In the genomic region with DNA sequence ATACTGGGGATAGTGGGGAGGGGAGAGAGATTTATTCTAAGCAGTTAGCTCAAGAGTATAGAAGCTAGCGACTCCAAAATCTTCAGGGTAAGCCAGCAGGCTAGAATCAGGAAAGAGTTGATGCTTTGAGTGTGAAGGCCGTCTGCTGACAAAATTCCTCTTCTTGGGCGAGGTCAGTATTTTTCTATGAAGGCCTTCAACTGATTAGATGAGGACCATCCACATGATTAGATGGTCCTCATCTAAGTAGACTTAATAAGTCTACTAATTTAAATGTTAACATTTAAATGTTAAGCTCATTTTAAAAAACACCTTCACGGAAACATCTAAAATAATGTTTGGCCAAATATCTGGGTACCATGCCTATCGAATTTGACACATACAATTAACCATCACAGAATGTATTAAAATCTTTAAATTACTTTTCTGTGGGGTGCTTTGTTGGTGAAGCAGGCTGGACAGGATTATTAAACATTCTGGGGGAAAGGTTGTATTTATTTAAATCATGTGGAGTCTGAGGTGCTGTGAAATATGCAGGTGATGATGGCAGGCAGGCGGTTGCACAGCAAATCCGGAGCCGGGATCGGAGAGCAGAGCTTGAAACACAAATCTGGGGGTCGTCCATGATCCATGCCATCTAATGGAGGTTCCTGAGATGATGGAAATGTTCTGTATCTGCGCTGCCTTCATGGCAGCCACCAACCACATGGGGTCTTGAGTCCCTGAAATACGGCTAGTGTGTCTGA, we compare ENCODE assay signal across 17 cellular contexts. TPM values are rescaled to one million over a fixed set of nuclear protein-coding genes. Genes with fewer than 3 reads are reported as not detected.
A peak's percentile ranks its signal among the peaks of the same experiment; 100 is the strongest.
DNase-seq lines count a peak whose midpoint lies in the region; ATAC-seq, FAIRE-seq and TF ChIP-seq lines count a peak whose summit lies in the region.
"Had no signal": no experiment of that assay in that cellular context is flagged by ENCODE, and none has a peak within 500 bp of the region (broad histone marks: within the 10 kb centered on the region; RNA-seq: fewer than 3 reads in every experiment).

No MANE protein-coding gene starts in this region.

- FAIRE-seq in HepG2 (lab: Jason Lieb, UNC), result no peak
- no peak for FAIRE-seq in K562 (lab: Jason Lieb, UNC)
- FAIRE-seq: GM12878, GM18507 had no signal

- no peak for TF ChIP-seq POLR2A in HepG2 (IDR thresholded peaks at IDR 0.05; ENCODE audit: insufficient read depth in 1 of 2, low read depth in 2 of 2, low read length in 2 of 2)
- TF ChIP-seq POLR2A in right lobe of liver (IDR thresholded peaks at IDR 0.05), result no peak
- TF ChIP-seq POLR2A in K562 (conservative IDR thresholded peaks at IDR 0.05), result no peak

- intact Hi-C loops in HepG2 (cut with micrococcal nuclease; ENCODE audit: unreplicated experiment), result no loop called here
- intact Hi-C loops in right lobe of liver (cut with DNase I), result no loop called here
- intact Hi-C loops in K562 (cut with micrococcal nuclease), result no loop called here
- intact Hi-C loops in ascending aorta (cut with DNase I), result no loop called here

- in situ Hi-C loops in HepG2 (cut with HindIII; ENCODE audit: extremely low pct_ligation_motif_present, low pct_unique_long_range_greater_than_20kb) (no loop called here), K562 (cut with MboI) (no loop called here)

- H4K20me1 ChIP-seq in HepG2 (ENCODE audit: insufficient read depth, low read length), result no peaks in the 10 kb centered on the region
- H4K20me1 ChIP-seq in K562 (replicated peaks; ENCODE audit: control insufficient read depth, insufficient read depth, low read length), result no peaks in the 10 kb centered on the region
- H4K20me1 ChIP-seq: BLaER1 had no signal

- H3K79me2 ChIP-seq in HepG2 (ENCODE audit: insufficient read depth, low read length), result no peaks in the 10 kb centered on the region
- no peaks in the 10 kb centered on the region for H3K79me2 ChIP-seq in K562 (ENCODE audit: control insufficient read depth, insufficient read depth, low read length)

- CTCF ChIA-PET in HepG2 (lab: Yijun Ruan, JAX; ENCODE audit: low intra/inter-chr PET ratio, low total read pairs) (no interaction called here), K562 (lab: Yijun Ruan, JAX; ENCODE audit: low intra/inter-chr PET ratio) (no interaction called here)

- H3K36me3 ChIP-seq in HepG2 (replicated peaks in 1 of 2; ENCODE audit: control insufficient read depth in 1 of 2, insufficient read depth in 2 of 2, low read length in 2 of 2) (no peaks in the 10 kb centered on the region), right lobe of liver (no peaks in the 10 kb centered on the region), K562 (ENCODE audit: control insufficient read depth, insufficient read depth, low read length) (no peaks in the 10 kb centered on the region), ascending aorta (no peaks in the 10 kb centered on the region)
- H3K36me3 ChIP-seq: BLaER1 had no signal

- H3K9ac ChIP-seq in HepG2 (ENCODE audit: insufficient read depth, low read depth, low read length) (no peak overlapping the region), K562 (ENCODE audit: insufficient read depth in 1 of 2, low read depth in 2 of 2, low read length in 2 of 2) (no peak overlapping the region)
- H3K9ac ChIP-seq: BLaER1 had no signal

- DNase-seq in HepG2 (ENCODE audit: low spot score) (no peak), right lobe of liver (no peak), K562 (ENCODE audit: extremely low read depth in 1 of 4, low spot score in 3 of 4) (no peak), islet precursor cell (peak; percentile 43), ascending aorta (ENCODE audit: low spot score in 2 of 2) (no peak), GF-D8 (lab: John Stamatoyannopoulos, UW) (no peak)
- DNase-seq: 8988T; AML-193; Caco-2; CD8-positive, alpha-beta memory T cell; DMS53; HCEC 1CT had no signal

- H2AFZ ChIP-seq in HepG2 (ENCODE audit: low read length) (no peak overlapping the region), K562 (ENCODE audit: low read depth, low read length) (no peak overlapping the region)

- BruUV-seq in HepG2 (replicated peaks; lab: Mats Ljungman, UMichigan) (no TSS peak), K562 (replicated peaks; lab: Mats Ljungman, UMichigan) (no TSS peak)

- no peaks in the 10 kb centered on the region for H3K9me3 ChIP-seq in HepG2 (ENCODE audit: low read length)
- H3K9me3 ChIP-seq in right lobe of liver, result no peaks in the 10 kb centered on the region
- H3K9me3 ChIP-seq in K562 (replicated peaks; ENCODE audit: control insufficient read depth, insufficient read depth, low read depth, low read length), result no peaks in the 10 kb centered on the region
- no peaks in the 10 kb centered on the region for H3K9me3 ChIP-seq in ascending aorta
- H3K9me3 ChIP-seq: BLaER1, Caco-2 had no signal

- H3K4me2 ChIP-seq in HepG2 (ENCODE audit: low read depth, low read length) (no peak overlapping the region), K562 (ENCODE audit: insufficient read depth, low read length) (no peak overlapping the region)
- H3K4me2 ChIP-seq: BLaER1 had no signal

- no peaks in the 10 kb centered on the region for H3K9me1 ChIP-seq in K562 (ENCODE audit: control insufficient read depth, insufficient read depth, low read length)

- peaks cover 26% of the 10 kb centered on the region for H3K4me1 ChIP-seq in HepG2 (ENCODE audit: insufficient read depth, low read length)
- no peaks in the 10 kb centered on the region for H3K4me1 ChIP-seq in right lobe of liver
- peaks cover 8 to 12% of the 10 kb centered on the region in 2 experiments; a peak in 4 of 5 replicates for H3K4me1 ChIP-seq in K562 (replicated peaks in 1 of 2; ENCODE audit: control insufficient read depth in 2 of 2, insufficient read depth in 2 of 2, low read length in 2 of 2)
- H3K4me1 ChIP-seq in ascending aorta, result no peaks in the 10 kb centered on the region
- H3K4me1 ChIP-seq: BLaER1 had no signal

- TF ChIP-seq EP300 in HepG2 (IDR thresholded peaks at IDR 0.05; ENCODE audit: low read depth in 2 of 2, low read length in 2 of 2) (no peak), HepG2 (CRISPR knock-in tag; IDR thresholded peaks at IDR 0.05; ENCODE audit: borderline replicate concordance) (no peak), K562 (IDR thresholded peaks at IDR 0.05; ENCODE audit: low read length) (no peak)

- H3K27ac ChIP-seq in HepG2 (ENCODE audit: extremely low read length, insufficient read depth, low read length), result no peak overlapping the region
- no peak overlapping the region for H3K27ac ChIP-seq in right lobe of liver
- no peak overlapping the region for H3K27ac ChIP-seq in K562 (ENCODE audit: extremely low read depth, low read depth, low read length)
- no peak overlapping the region for H3K27ac ChIP-seq in ascending aorta
- H3K27ac ChIP-seq: BLaER1 had no signal

- TF ChIP-seq CTCF in HepG2 (CRISPR knock-in tag; IDR thresholded peaks at IDR 0.05) (no peak), right lobe of liver (IDR thresholded peaks at IDR 0.05) (no peak), K562 (IDR thresholded peaks at IDR 0.05 in 2 of 3, conservative IDR thresholded peaks at IDR 0.05 in 1 of 3; ENCODE audit: insufficient read depth in 2 of 3, low read depth in 1 of 3, low read length in 3 of 3) (no peak), ascending aorta (IDR thresholded peaks at IDR 0.05) (no peak)

- 72% methylated on average over 12 of the region's 12 CpGs for WGBS in HepG2 (ENCODE audit: low lambda C conversion rate)
- WGBS in right lobe of liver (ENCODE audit: insufficient coverage, low coverage, low lambda C conversion rate, missing lambda C conversion rate), result 82% methylated on average over 11 of the region's 12 CpGs
- 79% methylated on average over 12 of the region's 12 CpGs for WGBS in K562 (ENCODE audit: insufficient coverage, low coverage, missing lambda C conversion rate)

- H3K27me3 ChIP-seq in HepG2 (ENCODE audit: control insufficient read depth in 1 of 2, insufficient read depth in 2 of 2, low read length in 2 of 2) (no peaks in the 10 kb centered on the region; a peak in 1 of 5 replicates), right lobe of liver (no peaks in the 10 kb centered on the region), K562 (ENCODE audit: control insufficient read depth in 2 of 2, insufficient read depth in 2 of 2, low read length in 2 of 2) (no peaks in the 10 kb centered on the region), ascending aorta (no peaks in the 10 kb centered on the region)
- H3K27me3 ChIP-seq: BLaER1 had no signal

- no peak overlapping the region for H3K4me3 ChIP-seq in HepG2 (replicated peaks in 1 of 3; ENCODE audit: insufficient read depth in 1 of 3, low read depth in 2 of 3, low read length in 3 of 3)
- H3K4me3 ChIP-seq in right lobe of liver, result no peak overlapping the region
- no peak overlapping the region for H3K4me3 ChIP-seq in K562
- H3K4me3 ChIP-seq in ascending aorta, result no peak overlapping the region
- H3K4me3 ChIP-seq: BLaER1, GM12878 had no signal

- TF ChIP-seq RAD21 in HepG2 (CRISPR knock-in tag; IDR thresholded peaks at IDR 0.05), result no peak
- no peak for TF ChIP-seq RAD21 in K562 (CRISPR knock-in tag; conservative IDR thresholded peaks at IDR 0.05 in 1 of 2, IDR thresholded peaks at IDR 0.05 in 1 of 2)

- POLR2A ChIA-PET in HepG2 (lab: Yijun Ruan, JAX), result no interaction called here
- POLR2A ChIA-PET in K562 (lab: Yijun Ruan, JAX), result no interaction called here

- ATAC-seq in HepG2, result no peak
- no peak for ATAC-seq in right lobe of liver
- ATAC-seq in K562, result no peak
- no peak for ATAC-seq in GM18873 (IDR thresholded peaks at IDR 0.05; ENCODE audit: low FRiP score, unreplicated experiment)
- no peak for ATAC-seq in GM18870 (IDR thresholded peaks at IDR 0.05; ENCODE audit: unreplicated experiment)
- ATAC-seq: GM12878 had no signal

RNA-seq across cellular contexts. Expression of a gene that starts 49.8 kb away (rescaled TPM):
- total RNA-seq in HepG2 (2016; rRNA removed; fragmentation: Illumina TruSeq; extraction: Trizol), result 6.7 and 10.4 TPM in 2 replicates
- total RNA-seq in HepG2 (2016; cell fraction: cytosol; rRNA removed; fragmentation: Illumina TruSeq; extraction: Trizol; ENCODE audit: low read depth), result 3.7 and 4.9 TPM in 2 replicates
- total RNA-seq in HepG2 (2016; cell fraction: insoluble cytoplasmic fraction; rRNA removed; fragmentation: Illumina TruSeq; extraction: Trizol), result 6.5 and 10.3 TPM in 2 replicates
- total RNA-seq in HepG2 (2016; cell fraction: membrane; rRNA removed; fragmentation: Illumina TruSeq; extraction: Trizol), result 7.8 and 9.3 TPM in 2 replicates
- 9.1 and 10.0 TPM in 2 replicates for total RNA-seq in HepG2 (2016; cell fraction: nucleus; rRNA removed; fragmentation: Illumina TruSeq; extraction: Trizol)
- 18.2 and 20.0 TPM in 2 replicates for polyA plus RNA-seq in HepG2 (2011; rRNA removed)
- polyA plus RNA-seq in HepG2 (2011; cell fraction: cytosol; rRNA removed), result 21.0 and 26.4 TPM in 2 replicates
- polyA plus RNA-seq in HepG2 (2011; cell fraction: nucleus; rRNA removed), result 10.1 and 12.1 TPM in 2 replicates
- polyA plus RNA-seq in HepG2 (2012), result 7.3 and 7.9 TPM in 2 replicates
- polyA plus RNA-seq in HepG2 (2016; cell fraction: cytosol; fragmentation: Illumina TruSeq; extraction: Trizol; ENCODE audit: low read depth), result 3.6 and 4.7 TPM in 2 replicates
- polyA plus RNA-seq in HepG2 (2016; cell fraction: insoluble cytoplasmic fraction; fragmentation: Illumina TruSeq; extraction: Trizol; ENCODE audit: low read depth), result 5.4 and 6.4 TPM in 2 replicates
- polyA plus RNA-seq in HepG2 (2016; cell fraction: membrane; fragmentation: Illumina TruSeq; extraction: Trizol; ENCODE audit: low read depth), result 6.3 and 6.8 TPM in 2 replicates
- 9.2 and 11.4 TPM in 2 replicates for polyA plus RNA-seq in HepG2 (2016; cell fraction: nucleus; fragmentation: Illumina TruSeq; extraction: Trizol; ENCODE audit: insufficient read depth, low read depth)
- polyA minus RNA-seq in HepG2 (2011; rRNA and poly(A)+ RNA removed; ENCODE audit: low replicate concordance), result 0.63 and 43.6 TPM in 2 replicates
- 9.7 and 15.7 TPM in 2 replicates for polyA minus RNA-seq in HepG2 (2011; cell fraction: cytosol; rRNA and poly(A)+ RNA removed)
- 9.3 and 10.4 TPM in 2 replicates for polyA minus RNA-seq in HepG2 (2011; cell fraction: nucleus; rRNA and poly(A)+ RNA removed)
- total RNA-seq in right lobe of liver, result under 1 TPM in 5 of 6 experiments, not detected in 1; 0.16 to 0.62 (median 0.37) TPM
- 21.3 and 28.9 TPM in 2 replicates for total RNA-seq in K562 (2011; cell fraction: chromatin; rRNA removed; ENCODE audit: low replicate concordance)
- total RNA-seq in K562 (2011; cell fraction: nucleolus; rRNA removed), result 24.9 and 28.0 TPM in 2 replicates
- 20.6 and 25.3 TPM in 2 replicates for total RNA-seq in K562 (2011; cell fraction: nucleoplasm; rRNA removed)
- 10.5 and 15.7 TPM in 2 replicates for total RNA-seq in K562 (2014; rRNA removed)
- total RNA-seq in K562 (2014; rRNA removed; fragmentation: Illumina TruSeq; extraction: Trizol), result 9.4 and 10.8 TPM in 2 replicates
- total RNA-seq in K562 (2015; rRNA removed; fragmentation: Illumina TruSeq; extraction: Trizol), result 7.9 and 9.0 TPM in 2 replicates
- 10.7 and 12.2 TPM in 2 replicates for total RNA-seq in K562 (2021)
- polyA plus RNA-seq in K562 (2011; rRNA removed), result 13.7 and 16.6 TPM in 2 replicates
- polyA plus RNA-seq in K562 (2011; cell fraction: cytosol; rRNA removed), result 18.2 and 33.7 TPM in 2 replicates
- 7.3 and 8.3 TPM in 2 replicates for polyA plus RNA-seq in K562 (2011; cell fraction: nucleus; rRNA removed)
- 7.2 and 8.8 TPM in 2 replicates for polyA plus RNA-seq in K562 (2012)
- 9.2 and 10.5 TPM in 2 replicates for polyA plus RNA-seq in K562 (2014; fragmentation: Illumina TruSeq; extraction: Trizol)
- 1 to 10 TPM; 6.4 to 9.2 TPM for polyA plus RNA-seq in K562 (2014; fragmentation: Nextera tagmentation; extraction: Ambion mirVana)
- 12.7 and 13.7 TPM in 2 replicates for polyA plus RNA-seq in K562 (2014; rRNA removed)
- 12.5 and 14.5 TPM in 2 replicates for polyA minus RNA-seq in K562 (2011; rRNA and poly(A)+ RNA removed)
- 8.0 and 10.0 TPM in 2 replicates for polyA minus RNA-seq in K562 (2011; cell fraction: cytosol; rRNA and poly(A)+ RNA removed)
- 5.8 and 9.1 TPM in 2 replicates for polyA minus RNA-seq in K562 (2011; cell fraction: nucleus; rRNA and poly(A)+ RNA removed)
- total RNA-seq in ascending aorta, result not detected
